ENCODE assay signal across 1 cellular context in genomic region chr18:9952633-9953416, GRCh38.
TF ChIP-seq lines count a peak whose summit lies in the region.

No MANE protein-coding gene starts in this region.

TF ChIP-seq in K562, 482 proteins besides CTCF, POLR2A, EP300 and RAD21 (continued from another document and continues in another):
- TF ChIP-seq ESRRA (IDR thresholded peaks at IDR 0.05; ENCODE audit: borderline replicate concordance, low read depth) (no peak), ZNF699 (CRISPR knock-in tag; IDR thresholded peaks at IDR 0.05; ENCODE audit: insufficient replicate concordance) (no peak), ZNF384 (IDR thresholded peaks at IDR 0.05; ENCODE audit: low read depth, low read length) (peak; percentile 41; the same call in 1 of the 2 replicates), ATF4 (CRISPR knock-in tag; IDR thresholded peaks at IDR 0.05) (peak; percentile 49; the same call in 1 of the 2 replicates), RHOXF2B (CRISPR knock-in tag; conservative IDR thresholded peaks at IDR 0.05) (no peak), BRF2 (IDR thresholded peaks at IDR 0.05; ENCODE audit: borderline replicate concordance, insufficient read depth, insufficient read length) (no peak), ZNF512 (tag; IDR thresholded peaks at IDR 0.05) (no peak), ZNF23 (CRISPR knock-in tag; IDR thresholded peaks at IDR 0.05) (no peak), TEAD4 (IDR thresholded peaks at IDR 0.05; ENCODE audit: low read length) (peak; percentile 93), TEAD4 (CRISPR knock-in tag; IDR thresholded peaks at IDR 0.05; ENCODE audit: borderline replicate concordance) (no peak), MLLT1 (IDR thresholded peaks at IDR 0.05) (peak; percentile 19 to 80; a peak in 2 of 4 replicates), ZBTB9 (CRISPR knock-in tag; IDR thresholded peaks at IDR 0.05) (no peak), ZNF217 (CRISPR knock-in tag; IDR thresholded peaks at IDR 0.05) (no peak), GATAD2B (IDR thresholded peaks at IDR 0.05; ENCODE audit: borderline replicate concordance) (peak; percentile 81; the same call in 1 of the 2 replicates), FOXM1 (IDR thresholded peaks at IDR 0.05; ENCODE audit: low read depth) (peak; percentile 64), FOXM1 (CRISPR knock-in tag; IDR thresholded peaks at IDR 0.05; ENCODE audit: low read depth) (no peak), NFATC3 (IDR thresholded peaks at IDR 0.05) (peak; percentile 80; the same call in 1 of the 2 replicates), ZNF197 (CRISPR knock-in tag; IDR thresholded peaks at IDR 0.05; ENCODE audit: low read depth) (no peak), SIX5 (IDR thresholded peaks at IDR 0.05; ENCODE audit: borderline replicate concordance in 1 of 2, insufficient read depth in 1 of 2, low read depth in 1 of 2, low read length in 2 of 2) (no peak), ZBTB1 (CRISPR knock-in tag; IDR thresholded peaks at IDR 0.05; ENCODE audit: borderline replicate concordance, low read depth) (no peak), RB1 (IDR thresholded peaks at IDR 0.05; ENCODE audit: low read depth) (no peak), SAFB2 (IDR thresholded peaks at IDR 0.05; ENCODE audit: borderline replicate concordance, low read depth, low read length, severe bottlenecking) (no peak), BMI1 (IDR thresholded peaks at IDR 0.05; ENCODE audit: low read length) (no peak), MEIS2 (IDR thresholded peaks at IDR 0.05; ENCODE audit: partially characterized antibody) (peak; percentile 97), MAFG (tag; conservative IDR thresholded peaks at IDR 0.05) (no peak; the same call in 1 of the 2 replicates), SLC30A9 (CRISPR knock-in tag; IDR thresholded peaks at IDR 0.05) (no peak), HIVEP1 (CRISPR knock-in tag; IDR thresholded peaks at IDR 0.05) (no peak), BCLAF1 (IDR thresholded peaks at IDR 0.05; ENCODE audit: borderline replicate concordance in 1 of 2, control insufficient read depth in 1 of 2, low read depth in 2 of 2, low read length in 1 of 2) (peak in 1 of 2 experiments; percentile 86; a peak in 2 of 4 replicates), MTF1 (CRISPR knock-in tag; IDR thresholded peaks at IDR 0.05; ENCODE audit: borderline replicate concordance) (no peak), EHMT2 (IDR thresholded peaks at IDR 0.05) (peak; percentile 68; the same call in 1 of the 2 replicates), STAT6 (CRISPR knock-in tag; IDR thresholded peaks at IDR 0.05) (no peak), BRD4 (IDR thresholded peaks at IDR 0.05) (no peak), THAP7 (CRISPR knock-in tag; IDR thresholded peaks at IDR 0.05) (no peak), HMGXB4 (CRISPR knock-in tag; IDR thresholded peaks at IDR 0.05) (no peak), MECOM (CRISPR knock-in tag; IDR thresholded peaks at IDR 0.05) (peak; percentile 59; the same call in 1 of the 2 replicates), CBFA2T2 (conservative IDR thresholded peaks at IDR 0.05) (peak; percentile 85), TCF7L2 (IDR thresholded peaks at IDR 0.05; ENCODE audit: low read depth, low read length) (no peak), GTF2E2 (tag; IDR thresholded peaks at IDR 0.05) (peak; percentile 55; the same call in 1 of the 2 replicates), POLR3G (IDR thresholded peaks at IDR 0.05; ENCODE audit: extremely low read depth, insufficient read length, insufficient replicate concordance) (no peak), HNRNPLL (IDR thresholded peaks at IDR 0.05; ENCODE audit: low read depth, low read length, poor library complexity, severe bottlenecking) (no peak), FOXP1 (CRISPR knock-in tag; IDR thresholded peaks at IDR 0.05) (no peak), KAT8 (IDR thresholded peaks at IDR 0.05; ENCODE audit: low read depth) (no peak), ZNF184 (CRISPR knock-in tag; IDR thresholded peaks at IDR 0.05) (no peak), USF1 (CRISPR knock-in tag; IDR thresholded peaks at IDR 0.05) (no peak), ZBTB11 (CRISPR knock-in tag; IDR thresholded peaks at IDR 0.05) (peak in 1 of 3 experiments; percentile 50; a peak in 1 of 6 replicates), RNF2 (IDR thresholded peaks at IDR 0.05) (0 out of 2 replicates have a peak, but pooled peaks have one; percentile 22)
